ENCODE assay signal across 7 cellular contexts in the genomic region with DNA sequence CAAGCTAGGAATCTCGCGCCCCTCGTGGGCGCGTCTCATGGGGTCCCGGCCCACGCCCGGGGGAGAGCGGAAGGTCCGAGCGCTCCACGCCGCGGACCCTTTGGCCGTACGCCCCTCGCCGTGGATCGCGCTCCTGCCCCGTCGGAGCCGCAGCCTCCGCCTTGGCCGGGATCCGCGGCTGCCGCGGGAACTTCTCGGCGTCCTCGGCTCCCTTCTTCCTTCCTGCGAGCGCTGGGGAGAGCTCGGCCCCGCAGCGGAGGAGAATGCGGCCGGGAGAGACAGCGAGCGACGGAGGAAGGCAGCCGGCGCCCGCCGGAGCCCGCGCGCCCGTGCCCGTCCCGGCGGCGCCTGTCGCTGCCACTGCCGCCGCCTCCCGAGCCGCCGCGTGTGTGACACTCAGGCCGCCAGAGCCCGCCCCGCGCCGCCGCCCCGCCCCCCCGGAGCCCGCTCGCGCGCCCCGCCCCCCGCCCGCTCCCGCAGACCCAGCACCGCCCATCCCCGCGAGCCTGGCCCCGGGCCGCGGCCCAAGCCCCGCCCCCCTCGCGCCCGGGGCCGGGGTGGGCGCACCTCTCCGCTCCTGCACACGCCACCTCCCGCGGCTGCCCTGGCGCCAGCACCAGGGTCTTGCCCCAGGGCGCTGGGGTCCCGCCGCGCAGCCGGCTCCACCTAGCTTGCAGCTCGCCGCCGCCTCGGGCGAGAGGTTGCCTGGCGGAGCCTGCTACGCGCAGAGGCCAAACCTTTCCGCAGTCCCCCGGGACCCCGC. TPM values are rescaled to one million over a fixed set of nuclear protein-coding genes. Genes with fewer than 3 reads are reported as not detected.
DNase-seq lines count a peak whose midpoint lies in the region; ATAC-seq lines count a peak whose summit lies in the region.

A gene with protein sequence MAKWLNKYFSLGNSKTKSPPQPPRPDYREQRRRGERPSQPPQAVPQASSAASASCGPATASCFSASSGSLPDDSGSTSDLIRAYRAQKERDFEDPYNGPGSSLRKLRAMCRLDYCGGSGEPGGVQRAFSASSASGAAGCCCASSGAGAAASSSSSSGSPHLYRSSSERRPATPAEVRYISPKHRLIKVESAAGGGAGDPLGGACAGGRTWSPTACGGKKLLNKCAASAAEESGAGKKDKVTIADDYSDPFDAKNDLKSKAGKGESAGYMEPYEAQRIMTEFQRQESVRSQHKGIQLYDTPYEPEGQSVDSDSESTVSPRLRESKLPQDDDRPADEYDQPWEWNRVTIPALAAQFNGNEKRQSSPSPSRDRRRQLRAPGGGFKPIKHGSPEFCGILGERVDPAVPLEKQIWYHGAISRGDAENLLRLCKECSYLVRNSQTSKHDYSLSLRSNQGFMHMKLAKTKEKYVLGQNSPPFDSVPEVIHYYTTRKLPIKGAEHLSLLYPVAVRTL (minus strand): TSS at position 362 of the 763 bp plus-strand sequence. CDS start 582 bp downstream, outside the sequence.

- ATAC-seq in GM18502 (IDR thresholded peaks at IDR 0.05; ENCODE audit: poor library complexity, unreplicated experiment) (peak; percentile 53), HG02852 (IDR thresholded peaks at IDR 0.05; ENCODE audit: unreplicated experiment) (peak; percentile 43)
- peak; percentile 79 to 83 for ATAC-seq in activated CD4-positive, CD25-positive, alpha-beta regulatory T cell treated with anti-CD3 and anti-CD28 coated beads, Interleukin-2, amount 50 U/mL, for 24 hours

- DNase-seq in NCI-H2029 treated with DMSO at 0.1 percent for 48 hours (lab: John Stamatoyannopoulos, UW): peak; percentile 38
- DNase-seq in cerebellum (ENCODE audit: low spot score): peak; percentile 78
- peak; percentile 79 for DNase-seq in kidney glomerular epithelial cell (lab: John Stamatoyannopoulos, UW)
- DNase-seq in stimulated activated CD4-positive, alpha-beta T cell treated with anti-CD3 and anti-CD28 coated beads, Interleukin-15, amount 100 ng/mL, for 24 hours: peak; percentile 87

RNA-seq across cellular contexts. Expression of the gene that starts here (rescaled TPM):
- total RNA-seq in cerebellum: 12.2 TPM

Comparison
In these comparisons a context has a peak if more than half of its experiments do, and no peak if none do; other contexts are left out.
1. Peak in every context shown above with its lines: DNase-seq and ATAC-seq.